2 cellular contexts compared by ENCODE assay signal in genomic region chr1:158688343-158688742, GRCh38. TPM values are rescaled to one million over a fixed set of nuclear protein-coding genes. Genes with fewer than 3 reads are reported as not detected.
"Had no signal": no experiment of that assay in that cellular context is flagged by ENCODE, and none has a peak within 500 bp of the region (broad histone marks: within the 10 kb centered on the region; RNA-seq: fewer than 3 reads in every experiment).

No MANE protein-coding gene starts in this region.

RNA-seq across cellular contexts. Expression of gene SPTA1, which starts 1.8 kb away (rescaled TPM):
- total RNA-seq: G401 had no signal

RNA-seq across cellular contexts. Expression of gene OR6K2, which starts 12.1 kb away (rescaled TPM):
- total RNA-seq: G401, GM12878 had no signal
- polyA plus RNA-seq: GM12878 had no signal

RNA-seq across cellular contexts. Expression of gene OR6K3, which starts 32.2 kb away (rescaled TPM):
- total RNA-seq: G401, GM12878 had no signal
- polyA plus RNA-seq: GM12878 had no signal
